26 cellular contexts compared by ENCODE assay signal in genomic region chr1:101165514-101165913, GRCh38.
"Had no signal": no experiment of that assay in that cellular context is flagged by ENCODE, and none has a peak within 500 bp of the region (broad histone marks: within the 10 kb centered on the region; RNA-seq: fewer than 3 reads in every experiment).

No MANE protein-coding gene starts in this region.

- H3K4me2 ChIP-seq: PC-9 had no signal

- FAIRE-seq: astrocyte, TTC549 had no signal

- H2AFZ ChIP-seq: PC-9 had no signal

- H3K36me3 ChIP-seq: brain microvascular endothelial cell had no signal

- H3K27me3 ChIP-seq: brain microvascular endothelial cell had no signal

- DNase-seq: activated B cell treated with CpG ODN at 0.5 μM for 24 hours; activated CD4-positive, alpha-beta memory T cell treated with anti-CD3 and anti-CD28 coated beads for 36 hours; activated CD4-positive, alpha-beta T cell treated with anti-CD3 and anti-CD28 coated beads, Interleukin-2, amount 10 ng/mL, durations not matched to agents 7 days and 5 days; activated CD8-positive, alpha-beta memory T cell treated with anti-CD3 and anti-CD28 coated beads for 24 hours; activated gamma-delta T cell; activated naive CD4-positive, alpha-beta T cell treated with anti-CD3 and anti-CD28 coated beads for 36 hours; activated T-cell treated with anti-CD3 and anti-CD28 coated beads, Interleukin-2, amount 50 U/mL, for 48 hours; amygdala; brain microvascular endothelial cell; MM.1S; NCI-H1092 treated with DMSO at 0.1 percent for 48 hours; NCI-H1417 treated with DMSO at 0.1 percent for 48 hours; NCI-H1694; NCI-H2029; NCI-H2107; NCI-H2171 treated with DMSO at 0.1 percent for 48 hours; NCI-H226; NCI-H510A; NCI-H526 treated with DMSO at 0.1 percent for 48 hours; NK-92 treated with Interleukin-12 subunit alpha and Interleukin-12 subunit beta, amount 100 ng/mL, for 24 hours; PC-9; SHP77 treated with DMSO at 0.1 percent for 48 hours; T-helper 17 cell; T-helper 9 cell had no signal

- H3K27ac ChIP-seq: brain microvascular endothelial cell, PC-9 had no signal

- H3K4me3 ChIP-seq: PC-9 had no signal
